In genomic region chr6:111993342-111993741, GRCh38 we compare ENCODE assay signal across 12 cellular contexts.
DNase-seq lines count a peak whose midpoint lies in the region; ATAC-seq, FAIRE-seq and TF ChIP-seq lines count a peak whose summit lies in the region.
"Had no signal": no experiment of that assay in that cellular context is flagged by ENCODE, and none has a peak within 500 bp of the region (broad histone marks: within the 10 kb centered on the region; RNA-seq: fewer than 3 reads in every experiment).

No MANE protein-coding gene starts in this region.

- peak; percentile 4 to 5 for ATAC-seq in activated T-cell treated with anti-CD3 and anti-CD28 coated beads, Interleukin-2, amount 50 U/mL, for 4 hours
- ATAC-seq in natural killer cell: no peak

- intact Hi-C loops in natural killer cell (cut with micrococcal nuclease): loop anchor here (10.0 kb wide), 2 partner anchors 159 to 189 kb away; no protein-coding TSS in a partner anchor

- no peak for DNase-seq in activated T-cell treated with anti-CD3 and anti-CD28 coated beads, Interleukin-2, amount 50 U/mL, for 4 hours
- no peak for DNase-seq in activated T-cell treated with anti-CD3 and anti-CD28 coated beads, Interleukin-2, amount 50 U/mL, for 48 hours
- DNase-seq in NCI-H1417 treated with DMSO at 0.1 percent for 48 hours (lab: John Stamatoyannopoulos, UW) (peak; percentile 51), SK-N-DZ (ENCODE audit: low spot score) (peak; percentile 39), natural killer cell (no peak), HTR-8/SVneo (ENCODE audit: insufficient read length, low spot score) (no peak), frontal cortex (ENCODE audit: low spot score in 2 of 2) (no peak), hepatic stellate cell (ENCODE audit: low spot score) (no peak)
- DNase-seq: activated B cell treated with CpG ODN at 0.5 μM for 24 hours, adrenal gland, NCI-H526 had no signal

- no peaks in the 10 kb centered on the region for H3K9me3 Mint-ChIP-seq in activated T-cell treated with anti-CD3 and anti-CD28 coated beads, Interleukin-2, amount 50 U/mL, for 4 hours
- no peaks in the 10 kb centered on the region for H3K9me3 Mint-ChIP-seq in natural killer cell
- H3K9me3 Mint-ChIP-seq: activated B cell treated with CpG ODN at 0.5 μM for 24 hours; dendritic cell treated with granulocyte-macrophage colony-stimulating factor and Interleukin-4, amounts not matched to agents 40 ng/mL and 50 ng/mL, for 4 days had no signal

- H3K27me3 Mint-ChIP-seq in activated T-cell treated with anti-CD3 and anti-CD28 coated beads, Interleukin-2, amount 50 U/mL, for 4 hours (ENCODE audit: low read depth): no peaks in the 10 kb centered on the region
- no peaks in the 10 kb centered on the region for H3K27me3 Mint-ChIP-seq in natural killer cell (ENCODE audit: low read depth in 2 of 2)

- peak overlapping the region; percentile 47 to 72 for H3K27ac Mint-ChIP-seq in natural killer cell
- H3K27ac Mint-ChIP-seq: activated B cell treated with CpG ODN at 0.5 μM for 24 hours; dendritic cell treated with granulocyte-macrophage colony-stimulating factor and Interleukin-4, amounts not matched to agents 40 ng/mL and 50 ng/mL, for 4 days had no signal

- peaks cover 85% of the 10 kb centered on the region for H3K4me1 Mint-ChIP-seq in activated T-cell treated with anti-CD3 and anti-CD28 coated beads, Interleukin-2, amount 50 U/mL, for 4 hours (ENCODE audit: low read depth)
- H3K4me1 Mint-ChIP-seq in natural killer cell: peaks cover 58 to 63% of the 10 kb centered on the region in 2 donors

- no peaks in the 10 kb centered on the region for H3K36me3 Mint-ChIP-seq in activated T-cell treated with anti-CD3 and anti-CD28 coated beads, Interleukin-2, amount 50 U/mL, for 4 hours (ENCODE audit: insufficient read depth)
- H3K36me3 Mint-ChIP-seq in natural killer cell: no peaks in the 10 kb centered on the region

- no peak overlapping the region for H3K4me3 Mint-ChIP-seq in activated T-cell treated with anti-CD3 and anti-CD28 coated beads, Interleukin-2, amount 50 U/mL, for 4 hours
- H3K4me3 Mint-ChIP-seq in natural killer cell: no peak overlapping the region
- H3K4me3 Mint-ChIP-seq: activated B cell treated with CpG ODN at 0.5 μM for 24 hours; dendritic cell treated with granulocyte-macrophage colony-stimulating factor and Interleukin-4, amounts not matched to agents 40 ng/mL and 50 ng/mL, for 4 days had no signal

- no peak for FAIRE-seq in HTR-8/SVneo (lab: Jason Lieb, UNC)
- FAIRE-seq in frontal cortex (lab: Jason Lieb, UNC): no peak

- no peak for TF ChIP-seq CTCF in natural killer cell (IDR thresholded peaks at IDR 0.05)

Comparison
In these comparisons a context has a peak if more than half of its experiments do, and no peak if none do; other contexts are left out.
1. ATAC-seq: peak in activated T-cell treated with anti-CD3 and anti-CD28 coated beads, Interleukin-2, amount 50 U/mL, for 4 hours (2 of 2); none in natural killer cell (0 of 3).
2. DNase-seq: peak in NCI-H1417 treated with DMSO at 0.1 percent for 48 hours (single experiment) and SK-N-DZ (single experiment); none in activated T-cell treated with anti-CD3 and anti-CD28 coated beads, Interleukin-2, amount 50 U/mL, for 4 hours (single experiment), activated T-cell treated with anti-CD3 and anti-CD28 coated beads, Interleukin-2, amount 50 U/mL, for 48 hours (0 of 2), natural killer cell (single experiment), HTR-8/SVneo (single experiment), frontal cortex (0 of 2) and hepatic stellate cell (single experiment).